Comparison of ENCODE assay signal across 18 cellular contexts in genomic region chr17:39915559-39915958, GRCh38. TPM values are rescaled to one million over a fixed set of nuclear protein-coding genes. Genes with fewer than 3 reads are reported as not detected.
DNase-seq lines count a peak whose midpoint lies in the region; ATAC-seq and TF ChIP-seq lines count a peak whose summit lies in the region.
"Had no signal": no experiment of that assay in that cellular context is flagged by ENCODE, and none has a peak within 500 bp of the region (broad histone marks: within the 10 kb centered on the region; RNA-seq: fewer than 3 reads in every experiment).

No MANE protein-coding gene starts in this region.

- peak overlapping the region in 1 of 2 donors; percentile 26 for H3K4me3 Mint-ChIP-seq in activated T-cell treated with anti-CD3 and anti-CD28 coated beads, Interleukin-2, amount 50 U/mL, for 72 hours
- H3K4me3 Mint-ChIP-seq in activated T-helper 2 cell treated with anti-CD3 and anti-CD28 coated beads, Interferon-gamma antibody, Interleukin-2, Interleukin-4, amounts not matched to agents 10 μg/mL and 5 μg/mL and 100 μg/mL, durations not matched to agents 14 hours and 24 hours and 36 hours (ENCODE audit: low read depth) = no peak overlapping the region
- no peak overlapping the region for H3K4me3 Mint-ChIP-seq in nephron progenitor cell

- no peaks in the 10 kb centered on the region for H3K27me3 Mint-ChIP-seq in activated T-cell treated with anti-CD3 and anti-CD28 coated beads, Interleukin-2, amount 50 U/mL, for 72 hours (ENCODE audit: low read depth)
- no peaks in the 10 kb centered on the region for H3K27me3 Mint-ChIP-seq in activated T-helper 2 cell treated with anti-CD3 and anti-CD28 coated beads, Interferon-gamma antibody, Interleukin-2, Interleukin-4, amounts not matched to agents 10 μg/mL and 5 μg/mL and 100 μg/mL, durations not matched to agents 14 hours and 24 hours and 36 hours (ENCODE audit: low read depth)
- H3K27me3 Mint-ChIP-seq in nephron progenitor cell (ENCODE audit: low read depth, poor library complexity) = peaks cover 10% of the 10 kb centered on the region
- H3K27me3 Mint-ChIP-seq: IgD-negative memory B cell had no signal

- ATAC-seq in activated T-cell treated with anti-CD3 and anti-CD28 coated beads, Interleukin-2, amount 50 U/mL, for 72 hours (replicated peaks in 1 of 2) = peak; percentile 66 to 82
- ATAC-seq: A549 had no signal

- H3K4me1 Mint-ChIP-seq in activated T-cell treated with anti-CD3 and anti-CD28 coated beads, Interleukin-2, amount 50 U/mL, for 72 hours (ENCODE audit: low read depth) = peaks cover 46% of the 10 kb centered on the region
- peaks cover 28% of the 10 kb centered on the region for H3K4me1 Mint-ChIP-seq in activated T-helper 2 cell treated with anti-CD3 and anti-CD28 coated beads, Interferon-gamma antibody, Interleukin-2, Interleukin-4, amounts not matched to agents 10 μg/mL and 5 μg/mL and 100 μg/mL, durations not matched to agents 14 hours and 24 hours and 36 hours (ENCODE audit: low read depth)
- peaks cover 30% of the 10 kb centered on the region for H3K4me1 Mint-ChIP-seq in nephron progenitor cell

- intact Hi-C loops in activated T-helper 2 cell treated with anti-CD3 and anti-CD28 coated beads, Interferon-gamma antibody, Interleukin-2, Interleukin-4, amounts not matched to agents 10 μg/mL and 5 μg/mL and 100 μg/mL, durations not matched to agents 14 hours and 24 hours and 36 hours (cut with micrococcal nuclease) = no loop called here

- H3K9me3 Mint-ChIP-seq in activated T-cell treated with anti-CD3 and anti-CD28 coated beads, Interleukin-2, amount 50 U/mL, for 72 hours = no peaks in the 10 kb centered on the region
- H3K9me3 Mint-ChIP-seq in activated T-helper 2 cell treated with anti-CD3 and anti-CD28 coated beads, Interferon-gamma antibody, Interleukin-2, Interleukin-4, amounts not matched to agents 10 μg/mL and 5 μg/mL and 100 μg/mL, durations not matched to agents 14 hours and 24 hours and 36 hours = no peaks in the 10 kb centered on the region
- H3K9me3 Mint-ChIP-seq in nephron progenitor cell = no peaks in the 10 kb centered on the region
- H3K9me3 Mint-ChIP-seq: IgD-negative memory B cell had no signal

- peaks cover 8 to 33% of the 10 kb centered on the region in 2 donors for H3K36me3 Mint-ChIP-seq in activated T-cell treated with anti-CD3 and anti-CD28 coated beads, Interleukin-2, amount 50 U/mL, for 72 hours (ENCODE audit: insufficient read depth in 2 of 2)
- peaks cover 83% of the 10 kb centered on the region for H3K36me3 Mint-ChIP-seq in activated T-helper 2 cell treated with anti-CD3 and anti-CD28 coated beads, Interferon-gamma antibody, Interleukin-2, Interleukin-4, amounts not matched to agents 10 μg/mL and 5 μg/mL and 100 μg/mL, durations not matched to agents 14 hours and 24 hours and 36 hours (ENCODE audit: low read depth)
- H3K36me3 Mint-ChIP-seq in nephron progenitor cell (ENCODE audit: low read depth) = peaks cover 49% of the 10 kb centered on the region

- H3K27ac Mint-ChIP-seq in activated T-cell treated with anti-CD3 and anti-CD28 coated beads, Interleukin-2, amount 50 U/mL, for 72 hours = peak overlapping the region; percentile 6
- H3K27ac Mint-ChIP-seq in activated T-helper 2 cell treated with anti-CD3 and anti-CD28 coated beads, Interferon-gamma antibody, Interleukin-2, Interleukin-4, amounts not matched to agents 10 μg/mL and 5 μg/mL and 100 μg/mL, durations not matched to agents 14 hours and 24 hours and 36 hours = peak overlapping the region; percentile 18
- H3K27ac Mint-ChIP-seq in nephron progenitor cell = peak overlapping the region; percentile 26

- no peak for DNase-seq in activated T-cell treated with anti-CD3 and anti-CD28 coated beads, Interleukin-2, amount 50 U/mL, for 72 hours
- DNase-seq in activated T-cell treated with anti-CD3 and anti-CD28 coated beads for 4 hours = no peak
- DNase-seq in activated T-helper 2 cell treated with anti-CD3 and anti-CD28 coated beads, Interferon-gamma antibody, Interleukin-2, Interleukin-4, amounts not matched to agents 10 μg/mL and 5 μg/mL and 100 μg/mL, durations not matched to agents 14 hours and 24 hours and 36 hours (ENCODE audit: low spot score) = no peak
- DNase-seq in nephron progenitor cell = no peak
- DNase-seq in NCI-H1048 (lab: John Stamatoyannopoulos, UW) = no peak
- no peak for DNase-seq in NK-92 (lab: John Stamatoyannopoulos, UW; ENCODE audit: unreplicated experiment)
- no peak for DNase-seq in SKM-1 (lab: John Stamatoyannopoulos, UW; ENCODE audit: unreplicated experiment)
- DNase-seq: Caco-2, H7, NCI-H1417 treated with DMSO at 0.1 percent for 48 hours, NCI-H2029, NCI-H510A, NCI-H82, Right ventricle myocardium superior had no signal

- no peak for TF ChIP-seq CTCF in nephron progenitor cell (IDR thresholded peaks at IDR 0.05)

RNA-seq across cellular contexts. Expression of gene GSDMB, which starts 2.9 kb away (rescaled TPM):
- total RNA-seq in activated T-cell treated with anti-CD3 and anti-CD28 coated beads, Interleukin-2, amount 50 U/mL, for 72 hours = 10 to 100 TPM; 57.0 to 58.0 TPM
- 24.6 and 26.3 TPM in 2 replicates for total RNA-seq in activated T-helper 2 cell treated with anti-CD3 and anti-CD28 coated beads, Interferon-gamma antibody, Interleukin-2, Interleukin-4, amounts not matched to agents 10 μg/mL and 5 μg/mL and 100 μg/mL, durations not matched to agents 14 hours and 24 hours and 36 hours

RNA-seq across cellular contexts. Expression of gene ORMDL3, which starts 11.8 kb away (rescaled TPM):
- 100 to 1,000 TPM; 104 to 114 TPM for total RNA-seq in activated T-cell treated with anti-CD3 and anti-CD28 coated beads, Interleukin-2, amount 50 U/mL, for 72 hours
- 66.1 and 74.3 TPM in 2 replicates for total RNA-seq in activated T-helper 2 cell treated with anti-CD3 and anti-CD28 coated beads, Interferon-gamma antibody, Interleukin-2, Interleukin-4, amounts not matched to agents 10 μg/mL and 5 μg/mL and 100 μg/mL, durations not matched to agents 14 hours and 24 hours and 36 hours

RNA-seq across cellular contexts. Expression of gene LRRC3C, which starts 12.0 kb away (rescaled TPM):
- total RNA-seq in activated T-cell treated with anti-CD3 and anti-CD28 coated beads, Interleukin-2, amount 50 U/mL, for 72 hours = not detected
- not detected in 2 replicates for total RNA-seq in activated T-helper 2 cell treated with anti-CD3 and anti-CD28 coated beads, Interferon-gamma antibody, Interleukin-2, Interleukin-4, amounts not matched to agents 10 μg/mL and 5 μg/mL and 100 μg/mL, durations not matched to agents 14 hours and 24 hours and 36 hours
- total RNA-seq: Caco-2, H7, LHCN-M2, Peyer's patch, Right ventricle myocardium superior had no signal

RNA-seq across cellular contexts. Expression of gene GSDMA, which starts 47.2 kb away (rescaled TPM):
- total RNA-seq in activated T-cell treated with anti-CD3 and anti-CD28 coated beads, Interleukin-2, amount 50 U/mL, for 72 hours = 1 to 10 TPM; 2.1 to 4.6 TPM
- total RNA-seq in activated T-helper 2 cell treated with anti-CD3 and anti-CD28 coated beads, Interferon-gamma antibody, Interleukin-2, Interleukin-4, amounts not matched to agents 10 μg/mL and 5 μg/mL and 100 μg/mL, durations not matched to agents 14 hours and 24 hours and 36 hours = 0.11 and 0.53 TPM in 2 replicates
- total RNA-seq: Caco-2, H7, LHCN-M2 had no signal

RNA-seq across cellular contexts. Expression of gene ZPBP2, which starts 47.6 kb away (rescaled TPM):
- total RNA-seq in activated T-cell treated with anti-CD3 and anti-CD28 coated beads, Interleukin-2, amount 50 U/mL, for 72 hours = under 1 TPM; 0.36 to 0.81 TPM
- total RNA-seq in activated T-helper 2 cell treated with anti-CD3 and anti-CD28 coated beads, Interferon-gamma antibody, Interleukin-2, Interleukin-4, amounts not matched to agents 10 μg/mL and 5 μg/mL and 100 μg/mL, durations not matched to agents 14 hours and 24 hours and 36 hours = not detected in 2 replicates
- total RNA-seq: Caco-2, H7, LHCN-M2, Peyer's patch, Right ventricle myocardium superior had no signal
